Comparison of ENCODE assay signal across 8 cellular contexts in the genomic region with DNA sequence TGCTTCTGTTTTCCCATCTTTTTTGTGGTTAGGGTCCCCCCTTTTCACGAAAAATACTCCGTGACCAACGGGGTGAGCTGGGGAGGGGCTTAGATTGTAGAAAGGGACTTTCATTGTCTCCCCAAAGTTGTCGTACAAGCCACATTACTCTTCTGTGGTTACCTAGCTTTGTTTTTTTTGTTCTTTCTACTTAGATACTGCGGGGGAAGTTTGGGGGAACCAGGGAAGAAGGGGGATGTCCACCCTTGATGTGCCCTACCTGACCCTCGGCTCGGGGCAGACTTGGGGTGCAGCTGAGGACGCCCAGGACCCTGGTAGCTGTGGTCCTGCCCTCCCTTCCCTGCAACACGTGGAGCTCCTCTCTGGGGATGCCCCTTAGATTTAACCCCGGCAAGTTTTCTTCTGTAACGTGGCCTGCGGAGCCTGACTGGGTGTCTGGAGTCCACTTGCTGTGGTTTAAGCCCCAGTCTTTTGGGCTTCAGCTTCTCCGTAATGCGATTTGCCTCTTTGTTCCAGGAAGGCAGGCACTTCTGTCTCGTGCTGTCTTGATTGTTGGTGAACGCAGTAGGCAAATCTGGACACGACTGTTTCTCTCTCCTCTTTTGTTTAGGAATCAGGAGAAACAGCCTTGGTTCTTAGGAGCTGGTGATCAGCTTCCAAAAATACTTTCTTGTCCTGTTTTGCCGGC. TPM values are rescaled to one million over a fixed set of nuclear protein-coding genes. Genes with fewer than 3 reads are reported as not detected.
A peak's percentile ranks its signal among the peaks of the same experiment; 100 is the strongest.
DNase-seq lines count a peak whose midpoint lies in the region; ATAC-seq and TF ChIP-seq lines count a peak whose summit lies in the region.

No MANE protein-coding gene starts in this region.

- no peak for TF ChIP-seq POLR2A in esophagus muscularis mucosa (IDR thresholded peaks at IDR 0.05; ENCODE audit: low read depth)
- no peak for TF ChIP-seq POLR2A in transverse colon (IDR thresholded peaks at IDR 0.05)

- H3K4me1 ChIP-seq in esophagus muscularis mucosa (peaks cover 25 to 68% (median 59%) of the 10 kb centered on the region in 4 donors), transverse colon (peaks cover 0 to 53% (median 34%) of the 10 kb centered on the region in 4 donors)

- ATAC-seq in activated T-cell treated with anti-CD3 and anti-CD28 coated beads, Interleukin-2, amount 50 U/mL, for 4 hours: peak; percentile 33 to 34
- peak; percentile 55 to 61 (median 57) for ATAC-seq in natural killer cell

- H3K36me3 Mint-ChIP-seq in activated T-cell treated with anti-CD3 and anti-CD28 coated beads, Interleukin-2, amount 50 U/mL, for 4 hours (ENCODE audit: insufficient read depth): peaks cover 9% of the 10 kb centered on the region
- no peaks in the 10 kb centered on the region for H3K36me3 Mint-ChIP-seq in natural killer cell

- intact Hi-C loops in esophagus muscularis mucosa (cut with DNase I): loop anchor here (5.0 kb wide), 2 partner anchors 62 to 177 kb away; no protein-coding TSS in a partner anchor
- intact Hi-C loops in natural killer cell (cut with micrococcal nuclease): loop anchor here (5.0 kb wide), 1 partner anchor 63 kb away; a partner anchor contains a TSS
- intact Hi-C loops in transverse colon (cut with DNase I; ENCODE audit: low total_unique reads): loop anchor here (10.0 kb wide), 1 partner anchor 96 kb away; a partner anchor contains a TSS

- in situ Hi-C loops in transverse colon (cut with MboI; ENCODE audit: low pct_ligation_motif_present in 1 of 4, low pct_unique_long_range_greater_than_20kb in 1 of 4, low sequenced_read_pairs in 3 of 4): no loop called here

- peak overlapping the region; percentile 93 to 98 (median 95) for H3K27ac ChIP-seq in esophagus muscularis mucosa (replicated peaks in 1 of 4)
- peak overlapping the region; percentile 80 to 93 (median 88) for H3K27ac ChIP-seq in transverse colon

- DNase-seq in DMS79 treated with DMSO at 0.1 percent for 48 hours (lab: John Stamatoyannopoulos, UW) (peak; percentile 13), DMS79 (lab: John Stamatoyannopoulos, UW) (no peak), NCI-H526 treated with DMSO at 0.1 percent for 48 hours (lab: John Stamatoyannopoulos, UW) (peak; percentile 33), esophagus muscularis mucosa (ENCODE audit: extremely low spot score) (no peak), natural killer cell (peak; percentile 49), transverse colon (peak; percentile 36), SKM-1 treated with dmso at 0.1 percent for 144 hours (lab: John Stamatoyannopoulos, UW; ENCODE audit: unreplicated experiment) (no peak)
- DNase-seq in activated T-cell treated with anti-CD3 and anti-CD28 coated beads, Interleukin-2, amount 50 U/mL, for 4 hours: peak; percentile 33

- H3K36me3 ChIP-seq in esophagus muscularis mucosa (no peaks in the 10 kb centered on the region), transverse colon (no peaks in the 10 kb centered on the region)

- H3K4me3 ChIP-seq in esophagus muscularis mucosa (peak overlapping the region; percentile 93 to 99 (median 94)), transverse colon (peak overlapping the region; percentile 73 to 95 (median 84))

- TF ChIP-seq EP300 in esophagus muscularis mucosa (IDR thresholded peaks at IDR 0.05) (no peak), transverse colon (IDR thresholded peaks at IDR 0.05; ENCODE audit: low read depth) (no peak)

- peaks cover 51% of the 10 kb centered on the region for H3K4me1 Mint-ChIP-seq in activated T-cell treated with anti-CD3 and anti-CD28 coated beads, Interleukin-2, amount 50 U/mL, for 4 hours (ENCODE audit: low read depth)
- peaks cover 22 to 41% of the 10 kb centered on the region in 2 donors for H3K4me1 Mint-ChIP-seq in natural killer cell

- no peaks in the 10 kb centered on the region for H3K9me3 Mint-ChIP-seq in activated T-cell treated with anti-CD3 and anti-CD28 coated beads, Interleukin-2, amount 50 U/mL, for 4 hours
- no peaks in the 10 kb centered on the region for H3K9me3 Mint-ChIP-seq in natural killer cell

- peak overlapping the region; percentile 99 for H3K4me3 Mint-ChIP-seq in activated T-cell treated with anti-CD3 and anti-CD28 coated beads, Interleukin-2, amount 50 U/mL, for 4 hours
- peak overlapping the region; percentile 92 for H3K4me3 Mint-ChIP-seq in natural killer cell

- no peaks in the 10 kb centered on the region for H3K9me3 ChIP-seq in esophagus muscularis mucosa
- H3K9me3 ChIP-seq in transverse colon: no peaks in the 10 kb centered on the region

- H3K27me3 ChIP-seq in esophagus muscularis mucosa (no peaks in the 10 kb centered on the region), transverse colon (no peaks in the 10 kb centered on the region)

- no peaks in the 10 kb centered on the region for H3K27me3 Mint-ChIP-seq in activated T-cell treated with anti-CD3 and anti-CD28 coated beads, Interleukin-2, amount 50 U/mL, for 4 hours (ENCODE audit: low read depth)
- no peaks in the 10 kb centered on the region for H3K27me3 Mint-ChIP-seq in natural killer cell (ENCODE audit: low read depth in 2 of 2)

- TF ChIP-seq CTCF in esophagus muscularis mucosa (IDR thresholded peaks at IDR 0.05): no peak
- TF ChIP-seq CTCF in natural killer cell (IDR thresholded peaks at IDR 0.05): no peak
- no peak for TF ChIP-seq CTCF in transverse colon (IDR thresholded peaks at IDR 0.05)

- under 1% methylated on average over 18 of the region's 18 CpGs for WGBS in esophagus muscularis mucosa
- 0 to 1% methylated on average over 2 to 18 of the region's 18 CpGs for WGBS in transverse colon (ENCODE audit: low coverage in 1 of 2), 2 donors

- peak overlapping the region; percentile 83 to 88 for H3K27ac Mint-ChIP-seq in natural killer cell

RNA-seq across cellular contexts. Expression of a gene that starts 0.9 kb away (rescaled TPM):
- 10 to 100 TPM; 53.3 to 59.5 (median 54.3) TPM for total RNA-seq in activated T-cell treated with anti-CD3 and anti-CD28 coated beads, Interleukin-2, amount 50 U/mL, for 4 hours
- total RNA-seq in esophagus muscularis mucosa (100 to 1,000 TPM in 2 of 4 donors, 10 to 100 TPM in 2; 61.8 to 141 (median 103) TPM), natural killer cell (10 to 100 TPM; 24.5 to 53.9 (median 27.9) TPM), transverse colon (10 to 100 TPM; 17.1 to 67.3 (median 36.9) TPM)

Comparison
In these comparisons a context has a peak if more than half of its experiments do, and no peak if none do; other contexts are left out.
1. DNase-seq: peak in DMS79 treated with DMSO at 0.1 percent for 48 hours (single experiment), NCI-H526 treated with DMSO at 0.1 percent for 48 hours (single experiment), activated T-cell treated with anti-CD3 and anti-CD28 coated beads, Interleukin-2, amount 50 U/mL, for 4 hours (single experiment), natural killer cell (single experiment) and transverse colon (single experiment); none in DMS79 (single experiment), esophagus muscularis mucosa (single experiment) and SKM-1 treated with dmso at 0.1 percent for 144 hours (single experiment).